In genomic region chr17:79664925-79665738, GRCh38 we compare ENCODE assay signal across 9 cellular contexts. TPM values are rescaled to one million over a fixed set of nuclear protein-coding genes. Genes with fewer than 3 reads are reported as not detected.
DNase-seq lines count a peak whose midpoint lies in the region; ATAC-seq, FAIRE-seq and TF ChIP-seq lines count a peak whose summit lies in the region.
"Had no signal": no experiment of that assay in that cellular context is flagged by ENCODE, and none has a peak within 500 bp of the region (broad histone marks: within the 10 kb centered on the region; RNA-seq: fewer than 3 reads in every experiment).

No MANE protein-coding gene starts in this region.

- H3K27ac ChIP-seq in keratinocyte (ENCODE audit: control insufficient read depth, insufficient read depth, low read length) = no peak overlapping the region
- H3K27ac ChIP-seq in CD4-positive, alpha-beta memory T cell (ENCODE audit: low read depth, low read length) = no peak overlapping the region

- ATAC-seq in HG02852 (IDR thresholded peaks at IDR 0.05; ENCODE audit: unreplicated experiment) (no peak), natural killer cell (no peak)

- CTCF ChIA-PET in CD4-positive, alpha-beta memory T cell (lab: Charles Lee; ENCODE audit: partially characterized antibody) = no interaction called here

- H3K4me1 ChIP-seq in keratinocyte (ENCODE audit: control insufficient read depth, extremely low read depth, insufficient read depth, low read length) = peaks cover 6% of the 10 kb centered on the region
- H3K4me1 ChIP-seq in CD4-positive, alpha-beta memory T cell (ENCODE audit: insufficient read depth, low read length) = no peaks in the 10 kb centered on the region

- no peaks in the 10 kb centered on the region for H3K36me3 ChIP-seq in keratinocyte (ENCODE audit: control insufficient read depth in 2 of 2, extremely low read depth in 1 of 2, insufficient read depth in 2 of 2, low read length in 2 of 2)
- H3K36me3 ChIP-seq in CD4-positive, alpha-beta memory T cell (ENCODE audit: insufficient read depth, low read length) = no peaks in the 10 kb centered on the region

- H3K9me3 Mint-ChIP-seq in chondrocyte (ENCODE audit: low read depth) (peaks cover 11% of the 10 kb centered on the region), type B pancreatic cell (no peaks in the 10 kb centered on the region), natural killer cell (no peaks in the 10 kb centered on the region)
- H3K9me3 Mint-ChIP-seq in CD4-positive, alpha-beta memory T cell = peaks cover 4 to 20% (median 9%) of the 10 kb centered on the region in 8 donors

- H3K4me3 Mint-ChIP-seq in chondrocyte (ENCODE audit: unreplicated experiment) = no peak overlapping the region
- H3K4me3 Mint-ChIP-seq in type B pancreatic cell = peak overlapping the region; percentile 87
- H3K4me3 Mint-ChIP-seq in CD4-positive, alpha-beta memory T cell = peak overlapping the region in 1 of 8 donors; percentile 31
- no peak overlapping the region for H3K4me3 Mint-ChIP-seq in natural killer cell

- peak overlapping the region; percentile 64 for H2AFZ ChIP-seq in keratinocyte (ENCODE audit: control insufficient read depth, low read length)

- H3K27ac Mint-ChIP-seq in chondrocyte (ENCODE audit: unreplicated experiment) = no peak overlapping the region
- peak overlapping the region; percentile 95 for H3K27ac Mint-ChIP-seq in type B pancreatic cell
- H3K27ac Mint-ChIP-seq in CD4-positive, alpha-beta memory T cell = no peak overlapping the region
- H3K27ac Mint-ChIP-seq in natural killer cell = no peak overlapping the region

- H3K4me1 Mint-ChIP-seq in chondrocyte (ENCODE audit: low read depth) (no peaks in the 10 kb centered on the region), type B pancreatic cell (ENCODE audit: unreplicated experiment) (peaks cover 10% of the 10 kb centered on the region), natural killer cell (peaks cover 0 to 8% of the 10 kb centered on the region in 2 donors)
- H3K4me1 Mint-ChIP-seq in CD4-positive, alpha-beta memory T cell = peaks cover 0 to 4% (median under 1%) of the 10 kb centered on the region in 4 donors

- no peaks in the 10 kb centered on the region for H3K9me1 ChIP-seq in keratinocyte (ENCODE audit: control insufficient read depth, extremely low read depth, insufficient read depth, low read length)

- peak overlapping the region; percentile 65 for H3K4me2 ChIP-seq in keratinocyte (ENCODE audit: control insufficient read depth, extremely low read depth, insufficient read depth, low read depth, low read length)

- no peak for FAIRE-seq in keratinocyte (lab: Jason Lieb, UNC)

- no peak for TF ChIP-seq CTCF in chondrocyte (IDR thresholded peaks at IDR 0.05)
- TF ChIP-seq CTCF in keratinocyte (optimal IDR thresholded peaks at IDR 0.05 in 1 of 3, IDR thresholded peaks at IDR 0.05 in 1 of 3, conservative IDR thresholded peaks at IDR 0.05 in 1 of 3; ENCODE audit: extremely low read depth in 1 of 3, insufficient read depth in 2 of 3, low read length in 3 of 3) = no peak
- TF ChIP-seq CTCF in type B pancreatic cell (conservative IDR thresholded peaks at IDR 0.05) = no peak
- no peak for TF ChIP-seq CTCF in natural killer cell (IDR thresholded peaks at IDR 0.05)

- peak overlapping the region; percentile 17 to 57 (median 43) for H3K4me3 ChIP-seq in keratinocyte (ENCODE audit: control insufficient read depth in 2 of 3, extremely low read depth in 1 of 3, insufficient read depth in 2 of 3, low read depth in 1 of 3, low read length in 3 of 3)
- no peak overlapping the region for H3K4me3 ChIP-seq in CD4-positive, alpha-beta memory T cell (ENCODE audit: low read length in 2 of 2)

- no peaks in the 10 kb centered on the region for H4K20me1 ChIP-seq in keratinocyte (ENCODE audit: control insufficient read depth, extremely low read depth, insufficient read depth, low read length)

- H3K9me3 ChIP-seq in keratinocyte (ENCODE audit: control insufficient read depth, low read depth, low read length) = no peaks in the 10 kb centered on the region
- no peaks in the 10 kb centered on the region for H3K9me3 ChIP-seq in CD4-positive, alpha-beta memory T cell (ENCODE audit: control insufficient read depth in 1 of 2, low read length in 2 of 2)

- H3K36me3 Mint-ChIP-seq in chondrocyte (ENCODE audit: low read depth) (no peaks in the 10 kb centered on the region), type B pancreatic cell (no peaks in the 10 kb centered on the region), natural killer cell (no peaks in the 10 kb centered on the region)
- no peaks in the 10 kb centered on the region for H3K36me3 Mint-ChIP-seq in CD4-positive, alpha-beta memory T cell

- POLR2A ChIA-PET in CD4-positive, alpha-beta memory T cell (lab: Charles Lee; ENCODE audit: partially characterized antibody) = no interaction called here

- peaks cover 10% of the 10 kb centered on the region for H3K27me3 ChIP-seq in keratinocyte (ENCODE audit: control insufficient read depth, extremely low read depth, insufficient read depth, low read length)
- H3K27me3 ChIP-seq in CD4-positive, alpha-beta memory T cell (ENCODE audit: insufficient read depth, low read length) = peaks cover 3% of the 10 kb centered on the region

- DNase-seq in NCI-H345 (lab: John Stamatoyannopoulos, UW) (peak; percentile 8), NCI-H345 treated with DMSO at 0.1 percent for 48 hours (lab: John Stamatoyannopoulos, UW; ENCODE audit: unreplicated experiment) (no peak), chondrocyte (ENCODE audit: low spot score) (peak; percentile 41), keratinocyte (ENCODE audit: low read depth, low spot score) (no peak), type B pancreatic cell (ENCODE audit: extremely low spot score, unreplicated experiment) (peak; percentile 63), natural killer cell (no peak)
- DNase-seq in CD4-positive, alpha-beta memory T cell = no peak

- intact Hi-C loops in CD4-positive, alpha-beta memory T cell (cut with micrococcal nuclease) = no loop called here
- intact Hi-C loops in natural killer cell (cut with micrococcal nuclease) = no loop called here

- H3K27me3 Mint-ChIP-seq in chondrocyte (ENCODE audit: low read depth) (peaks cover 73% of the 10 kb centered on the region), type B pancreatic cell (peaks cover 7% of the 10 kb centered on the region), natural killer cell (ENCODE audit: low read depth in 2 of 2) (peaks cover 36% of the 10 kb centered on the region in 2 donors)
- H3K27me3 Mint-ChIP-seq in CD4-positive, alpha-beta memory T cell = peaks cover 26 to 52% of the 10 kb centered on the region in 2 donors

- no peaks in the 10 kb centered on the region for H3K79me2 ChIP-seq in keratinocyte (ENCODE audit: control insufficient read depth, insufficient read depth, low read length)

- dilution Hi-C loops in keratinocyte (cut with MboI; ENCODE audit: extremely low pct_ligation_motif_present, low sequenced_read_pairs) = no loop called here

- H3K9ac ChIP-seq in keratinocyte (ENCODE audit: control insufficient read depth, extremely low read depth, insufficient read depth, low read length) = no peak overlapping the region

RNA-seq across cellular contexts. Expression of gene RBFOX3, which starts 54.3 kb away (rescaled TPM):
- total RNA-seq in chondrocyte (not detected in 3 replicates), type B pancreatic cell (ENCODE audit: low replicate concordance) (1.6 and 2.0 TPM in 2 replicates), natural killer cell (10 to 100 TPM in 1 of 3 donors, 1 to 10 TPM in 2; 3.0 to 17.2 (median 4.9) TPM)
- polyA plus RNA-seq in keratinocyte = not detected in 3 replicates
- polyA plus RNA-seq in keratinocyte (2011; ENCODE audit: low read depth) = not detected
- not detected in 2 replicates for polyA plus RNA-seq in keratinocyte (2011; cell fraction: cytosol; rRNA removed)
- polyA plus RNA-seq in keratinocyte (2011; cell fraction: nucleus; rRNA removed) = not detected in 2 replicates
- 0.34 TPM in 1 of 2 replicates, not detected in the other for polyA plus RNA-seq in keratinocyte (2012; ENCODE audit: low replicate concordance)
- not detected in 3 replicates for polyA minus RNA-seq in keratinocyte
- polyA minus RNA-seq in keratinocyte (2011; cell fraction: cytosol; rRNA and poly(A)+ RNA removed) = not detected
- not detected in 2 replicates for polyA minus RNA-seq in keratinocyte (2011; cell fraction: nucleus; rRNA and poly(A)+ RNA removed)
- not detected for total RNA-seq in CD4-positive, alpha-beta memory T cell
- polyA plus RNA-seq in CD4-positive, alpha-beta memory T cell = under 1 TPM in 1 of 2 donors, not detected in 1; 0.15 TPM
- polyA plus RNA-seq: AG04450 had no signal

Comparison
In these comparisons a context has a peak if more than half of its experiments do, and no peak if none do; other contexts are left out.
1. DNase-seq: peak in NCI-H345 (single experiment), chondrocyte (single experiment) and type B pancreatic cell (single experiment); none in NCI-H345 treated with DMSO at 0.1 percent for 48 hours (single experiment), keratinocyte (single experiment), CD4-positive, alpha-beta memory T cell (0 of 5) and natural killer cell (single experiment).
2. H3K4me3 ChIP-seq: peak in keratinocyte (3 of 3); none in CD4-positive, alpha-beta memory T cell (0 of 2).